ENCODE assay signal across 20 cellular contexts in genomic region chr10:121797490-121797889, GRCh38.
"Had no signal": no experiment of that assay in that cellular context is flagged by ENCODE, and none has a peak within 500 bp of the region (broad histone marks: within the 10 kb centered on the region; RNA-seq: fewer than 3 reads in every experiment).

No MANE protein-coding gene starts in this region.

- H3K9me3 Mint-ChIP-seq: naive thymus-derived CD4-positive, alpha-beta T cell; neural progenitor cell had no signal

- DNase-seq: effector memory CD4-positive, alpha-beta T cell; gastrocnemius medialis; heart right ventricle; hypothalamus; islet precursor cell; mammary epithelial cell; naive thymus-derived CD4-positive, alpha-beta T cell; nucleus accumbens; pancreas; right cardiac atrium; small intestine; stimulated activated CD4-positive, alpha-beta T cell treated with anti-CD3 and anti-CD28 coated beads, Interleukin-12 subunit alpha, Interleukin-12 subunit beta, amount 100 ng/mL, for 4 hours; stimulated activated naive CD4-positive, alpha-beta T cell; stomach; substantia nigra; transverse colon had no signal

- H3K27me3 ChIP-seq: esophagus muscularis mucosa, gastrocnemius medialis, heart right ventricle, neural progenitor cell, pancreas, stomach, transverse colon had no signal

- H3K36me3 ChIP-seq: gastrocnemius medialis, neural progenitor cell, pancreas, thoracic aorta had no signal

- H3K27ac Mint-ChIP-seq: naive thymus-derived CD4-positive, alpha-beta T cell; progenitor cell of endocrine pancreas had no signal

- H3K9me3 ChIP-seq: esophagus muscularis mucosa, gastrocnemius medialis, heart right ventricle, pancreas, stomach, thoracic aorta, transverse colon had no signal

- H3K4me1 ChIP-seq: esophagus muscularis mucosa, gastrocnemius medialis, pancreas, stomach had no signal

- H3K4me3 ChIP-seq: esophagus muscularis mucosa, gastrocnemius medialis, heart right ventricle, neural progenitor cell, pancreas, stomach, thoracic aorta, transverse colon had no signal

- H3K27me3 Mint-ChIP-seq: naive thymus-derived CD4-positive, alpha-beta T cell; progenitor cell of endocrine pancreas had no signal

- H3K4me3 Mint-ChIP-seq: neural progenitor cell had no signal
